ENCODE assay signal across 17 cellular contexts in the genomic region with DNA sequence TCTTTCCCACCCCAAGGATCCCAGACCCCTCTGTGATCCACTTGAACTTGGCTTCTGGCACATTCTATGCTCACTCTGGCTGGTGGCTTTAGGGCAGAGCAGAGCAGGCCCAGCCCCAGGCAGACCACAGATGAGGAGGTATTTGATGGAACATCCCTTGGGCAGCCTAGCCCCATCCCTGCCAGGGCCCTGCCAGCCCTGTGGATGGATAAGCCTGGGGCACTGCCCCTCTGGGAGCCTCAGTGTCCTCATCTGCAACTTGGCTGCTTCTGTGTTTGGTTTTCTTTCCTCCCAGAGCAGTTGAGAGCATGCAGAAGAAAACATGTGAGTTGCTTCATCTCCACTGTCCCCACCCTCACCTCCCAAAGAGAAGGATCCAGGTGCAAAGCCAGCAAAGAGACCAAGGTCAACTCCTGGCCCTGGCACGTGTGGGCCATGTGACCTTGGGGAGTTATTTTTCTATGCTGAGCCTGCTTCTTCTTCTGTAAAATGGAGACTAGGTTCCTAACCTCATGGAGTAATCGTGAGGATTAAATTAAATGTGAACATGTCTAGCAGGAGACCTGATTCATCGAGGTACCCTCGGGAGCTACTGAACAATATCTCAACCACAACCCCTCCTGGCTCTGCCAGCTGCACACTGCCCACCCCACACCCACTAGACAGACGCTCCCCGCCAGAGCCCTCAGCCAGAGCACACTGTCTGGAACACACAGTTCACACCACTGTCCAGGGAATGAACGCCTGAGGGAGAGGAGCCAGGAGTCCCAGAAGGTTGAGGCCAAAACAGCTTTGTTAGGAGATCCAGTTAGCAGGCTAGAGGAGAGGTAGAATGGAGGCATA. TPM values are rescaled to one million over a fixed set of nuclear protein-coding genes. Genes with fewer than 3 reads are reported as not detected.
DNase-seq lines count a peak whose midpoint lies in the region; ATAC-seq and TF ChIP-seq lines count a peak whose summit lies in the region.
"Had no signal": no experiment of that assay in that cellular context is flagged by ENCODE, and none has a peak within 500 bp of the region (broad histone marks: within the 10 kb centered on the region; RNA-seq: fewer than 3 reads in every experiment).

No MANE protein-coding gene starts in this region.

- peak; percentile 29 for ATAC-seq in esophagus mucosa
- ATAC-seq in mucosa of descending colon = peak; percentile 21
- peak; percentile 57 for ATAC-seq in thoracic aorta (ENCODE audit: insufficient number of reproducible peaks, low FRiP score, low read depth)
- ATAC-seq in GM19324 (IDR thresholded peaks at IDR 0.05; ENCODE audit: low FRiP score, unreplicated experiment) = no peak
- no peak for ATAC-seq in GM19463 (IDR thresholded peaks at IDR 0.05; ENCODE audit: unreplicated experiment)
- ATAC-seq: CD8-positive, alpha-beta T cell had no signal

- no peaks in the 10 kb centered on the region for H3K36me3 ChIP-seq in mucosa of descending colon (ENCODE audit: low read depth)
- no peaks in the 10 kb centered on the region for H3K36me3 ChIP-seq in thoracic aorta
- H3K36me3 ChIP-seq: SJSA1 had no signal

- peak overlapping the region; percentile 82 to 94 for H3K27ac ChIP-seq in thoracic aorta
- H3K27ac ChIP-seq: SJSA1 had no signal

- no peak for TF ChIP-seq CTCF in mucosa of descending colon (IDR thresholded peaks at IDR 0.05)
- no peak for TF ChIP-seq CTCF in thoracic aorta (IDR thresholded peaks at IDR 0.05)

- DNase-seq in LHCN-M2 (ENCODE audit: low read depth) (peak; percentile 57), mucosa of descending colon (no peak), thoracic aorta (ENCODE audit: low spot score) (no peak), NCI-H446 (lab: John Stamatoyannopoulos, UW) (no peak)
- DNase-seq: activated CD4-positive, alpha-beta T cell treated with anti-CD3 and anti-CD28 coated beads, Interleukin-2, amount 50 U/mL, for 1 hour; activated naive CD8-positive, alpha-beta T cell treated with anti-CD3 and anti-CD28 coated beads, Interleukin-2, amount 10 ng/mL, durations not matched to agents 7 days and 5 days; CD8-positive, alpha-beta T cell; erythroblast; NCI-H2171; stimulated activated CD4-positive, alpha-beta T cell treated with anti-CD3 and anti-CD28 coated beads, Interleukin-4, amount 100 ng/mL, for 24 hours had no signal

- H3K9me3 ChIP-seq in mucosa of descending colon (no peaks in the 10 kb centered on the region), thoracic aorta (no peaks in the 10 kb centered on the region)
- H3K9me3 ChIP-seq: SJSA1 had no signal

- H3K4me1 ChIP-seq in mucosa of descending colon (ENCODE audit: low read depth) (no peaks in the 10 kb centered on the region), thoracic aorta (ENCODE audit: control insufficient read depth in 1 of 2, low read depth in 2 of 2) (peaks cover 41 to 80% of the 10 kb centered on the region in 2 donors)
- H3K4me1 ChIP-seq: SJSA1 had no signal

- no peak overlapping the region for H3K4me3 ChIP-seq in mucosa of descending colon
- H3K4me3 ChIP-seq in thoracic aorta = no peak overlapping the region
- H3K4me3 ChIP-seq: SJSA1 had no signal

- no peaks in the 10 kb centered on the region for H3K27me3 ChIP-seq in thoracic aorta (replicated peaks; ENCODE audit: insufficient read depth)
- H3K27me3 ChIP-seq: SJSA1 had no signal

- intact Hi-C loops in mucosa of descending colon (cut with DNase I, micrococcal nuclease) = no loop called here

RNA-seq across cellular contexts. Expression of a gene that starts 14.6 kb away (rescaled TPM):
- total RNA-seq in LHCN-M2 (2014; rRNA removed) (47.8 and 53.4 TPM in 2 replicates), esophagus mucosa (27.7 TPM), mucosa of descending colon (1,000 to 10,000 TPM in 1 of 3 donors, 100 to 1,000 TPM in 1, 10 to 100 TPM in 1; 43.8 to 1,458 (median 121) TPM), thoracic aorta (1,000 to 10,000 TPM; 1,836 to 2,296 TPM)
- 44.0 TPM for polyA plus RNA-seq in LHCN-M2 (2012)
- total RNA-seq: CD8-positive, alpha-beta T cell had no signal

RNA-seq across cellular contexts. Expression of a gene that starts 51.6 kb away (rescaled TPM):
- total RNA-seq in LHCN-M2 (2014; rRNA removed) = not detected in 2 replicates
- not detected for polyA plus RNA-seq in LHCN-M2 (2012)
- 0.12 TPM for total RNA-seq in esophagus mucosa
- not detected for total RNA-seq in mucosa of descending colon
- under 1 TPM in 1 of 2 donors, not detected in 1; 0.68 TPM for total RNA-seq in thoracic aorta
- total RNA-seq: Daoy, renal cortical epithelial cell, SJSA1, urinary bladder had no signal

Comparison
In these comparisons a context has a peak if more than half of its experiments do, and no peak if none do; other contexts are left out.
1. ATAC-seq: peak in esophagus mucosa (single experiment), mucosa of descending colon (single experiment) and thoracic aorta (single experiment); none in GM19324 (single experiment) and GM19463 (single experiment).